In the genomic region with DNA sequence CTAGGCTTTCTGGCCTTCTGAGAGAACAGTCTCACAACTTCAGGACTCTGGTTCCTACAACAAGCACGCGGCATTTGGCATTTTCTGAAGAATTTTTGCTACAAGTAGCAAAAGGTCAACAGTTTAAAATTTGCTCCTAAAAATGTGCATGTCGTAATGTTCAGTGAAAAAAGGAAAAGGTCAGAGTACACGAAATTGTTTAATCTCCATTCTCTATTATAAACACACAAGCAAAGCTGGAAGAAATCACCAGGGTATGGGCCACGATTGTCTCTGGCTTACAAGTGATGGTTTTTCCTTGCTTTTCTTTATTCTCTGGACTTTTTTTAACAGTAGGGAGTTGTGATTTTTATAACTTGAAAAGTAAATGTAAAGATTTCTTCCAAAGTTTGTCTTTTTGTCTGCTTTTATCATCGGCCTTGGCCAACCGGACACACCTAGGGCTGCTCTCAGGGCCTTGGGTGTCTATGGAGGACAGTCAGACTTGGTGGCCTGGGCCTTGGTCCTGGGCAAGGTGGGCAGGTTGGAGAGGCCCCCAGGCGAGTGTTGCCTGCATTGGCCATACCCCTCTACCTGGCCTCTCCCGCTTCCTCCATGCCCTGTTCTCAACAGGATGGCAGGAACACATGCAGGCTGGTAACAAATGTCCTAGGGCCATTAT, we compare ENCODE assay signal across 10 cellular contexts. TPM values are rescaled to one million over a fixed set of nuclear protein-coding genes. Genes with fewer than 3 reads are reported as not detected.
DNase-seq lines count a peak whose midpoint lies in the region; ATAC-seq and TF ChIP-seq lines count a peak whose summit lies in the region.
"Had no signal": no experiment of that assay in that cellular context is flagged by ENCODE, and none has a peak within 500 bp of the region (broad histone marks: within the 10 kb centered on the region; RNA-seq: fewer than 3 reads in every experiment).

No MANE protein-coding gene starts in this region.

- POLR2A ChIA-PET in Caco-2 (lab: Charles Lee), result no interaction called here
- POLR2A ChIA-PET in activated naive CD8-positive, alpha-beta T cell treated with anti-CD3 and anti-CD28 coated beads, Interleukin-2, amount 10 ng/mL, durations not matched to agents 7 days and 5 days (lab: Charles Lee), result no interaction called here

- DNase-seq in Caco-2 (no peak), DMS114 treated with DMSO at 0.1 percent for 48 hours (lab: John Stamatoyannopoulos, UW; ENCODE audit: unreplicated experiment) (no peak)
- no peak for DNase-seq in activated naive CD8-positive, alpha-beta T cell treated with anti-CD3 and anti-CD28 coated beads, Interleukin-2, amount 10 ng/mL, durations not matched to agents 7 days and 5 days
- no peak for DNase-seq in activated effector memory CD4-positive, alpha-beta T cell treated with Interleukin-2 at 50 U/mL for 16 hours
- DNase-seq: dorsolateral prefrontal cortex, NCI-H1930 had no signal

- no peaks in the 10 kb centered on the region for H3K27me3 ChIP-seq in BLaER1
- no peaks in the 10 kb centered on the region for H3K27me3 ChIP-seq in Caco-2 (replicated peaks; ENCODE audit: control insufficient read depth, insufficient read depth, low read length)
- no peaks in the 10 kb centered on the region for H3K27me3 ChIP-seq in muscle layer of duodenum (ENCODE audit: low read depth, low read length)
- H3K27me3 ChIP-seq: dorsolateral prefrontal cortex had no signal

- H3K27ac ChIP-seq in BLaER1 (no peak overlapping the region), muscle layer of duodenum (ENCODE audit: low read length) (peak overlapping the region; percentile 37)

- no peaks in the 10 kb centered on the region for H3K36me3 ChIP-seq in BLaER1
- no peaks in the 10 kb centered on the region for H3K36me3 ChIP-seq in Caco-2 (ENCODE audit: control insufficient read depth, insufficient read depth, low read length)
- H3K36me3 ChIP-seq in muscle layer of duodenum (ENCODE audit: control insufficient read depth in 1 of 2, insufficient read depth in 2 of 2, low read length in 2 of 2), result no peaks in the 10 kb centered on the region

- no peak overlapping the region for H3K4me3 Mint-ChIP-seq in Caco-2 (ENCODE audit: unreplicated experiment)
- peak overlapping the region; percentile 17 for H3K4me3 Mint-ChIP-seq in activated naive CD8-positive, alpha-beta T cell treated with anti-CD3 and anti-CD28 coated beads, Interleukin-2, amount 10 ng/mL, durations not matched to agents 7 days and 5 days

- peak overlapping the region; percentile 60 for H3K4me2 ChIP-seq in BLaER1

- peaks cover 37% of the 10 kb centered on the region for H3K4me1 ChIP-seq in BLaER1
- H3K4me1 ChIP-seq in Caco-2, result peaks cover 74% of the 10 kb centered on the region
- H3K4me1 ChIP-seq in muscle layer of duodenum (ENCODE audit: control insufficient read depth in 1 of 2, insufficient read depth in 2 of 2, low read length in 2 of 2), result peaks cover 29 to 31% of the 10 kb centered on the region in 2 donors

- no TSS peak for BruUV-seq in Caco-2 (replicated peaks; lab: Mats Ljungman, UMichigan)

- H3K9me3 ChIP-seq in BLaER1 (no peaks in the 10 kb centered on the region), Caco-2 (no peaks in the 10 kb centered on the region), muscle layer of duodenum (ENCODE audit: control insufficient read depth in 1 of 2, low read length in 2 of 2) (no peaks in the 10 kb centered on the region)

- TF ChIP-seq CTCF in Caco-2 (IDR thresholded peaks at IDR 0.05; ENCODE audit: insufficient read depth in 1 of 2, low read depth in 1 of 2, low read length in 1 of 2, severe bottlenecking in 1 of 2, unreplicated experiment in 1 of 2), result no peak

- CTCF ChIA-PET in Caco-2 (lab: Charles Lee), result no interaction called here

- peak overlapping the region; percentile 64 for H3K27ac Mint-ChIP-seq in Caco-2 (ENCODE audit: unreplicated experiment)
- H3K27ac Mint-ChIP-seq in activated naive CD8-positive, alpha-beta T cell treated with anti-CD3 and anti-CD28 coated beads, Interleukin-2, amount 10 ng/mL, durations not matched to agents 7 days and 5 days, result no peak overlapping the region

- peaks cover 5% of the 10 kb centered on the region for H3K36me3 Mint-ChIP-seq in Caco-2 (ENCODE audit: insufficient read depth, unreplicated experiment)
- no peaks in the 10 kb centered on the region for H3K36me3 Mint-ChIP-seq in activated naive CD8-positive, alpha-beta T cell treated with anti-CD3 and anti-CD28 coated beads, Interleukin-2, amount 10 ng/mL, durations not matched to agents 7 days and 5 days

- H3K9me3 Mint-ChIP-seq in Caco-2 (ENCODE audit: unreplicated experiment), result no peaks in the 10 kb centered on the region
- no peaks in the 10 kb centered on the region for H3K9me3 Mint-ChIP-seq in activated naive CD8-positive, alpha-beta T cell treated with anti-CD3 and anti-CD28 coated beads, Interleukin-2, amount 10 ng/mL, durations not matched to agents 7 days and 5 days

- peaks cover 55% of the 10 kb centered on the region for H3K4me1 Mint-ChIP-seq in Caco-2 (ENCODE audit: low read depth, unreplicated experiment)
- peaks cover 12% of the 10 kb centered on the region for H3K4me1 Mint-ChIP-seq in activated naive CD8-positive, alpha-beta T cell treated with anti-CD3 and anti-CD28 coated beads, Interleukin-2, amount 10 ng/mL, durations not matched to agents 7 days and 5 days

- no peak for ATAC-seq in activated naive CD8-positive, alpha-beta T cell treated with anti-CD3 and anti-CD28 coated beads, Interleukin-2, amount 10 ng/mL, durations not matched to agents 7 days and 5 days (ENCODE audit: low read depth)
- no peak for ATAC-seq in GM21576 (IDR thresholded peaks at IDR 0.05; ENCODE audit: unreplicated experiment)
- no peak for ATAC-seq in GM19035 (IDR thresholded peaks at IDR 0.05; ENCODE audit: unreplicated experiment)

- intact Hi-C loops in Caco-2 (cut with micrococcal nuclease; ENCODE audit: unreplicated experiment), result no loop called here

- H3K9ac ChIP-seq in BLaER1, result no peak overlapping the region

- H3K4me3 ChIP-seq in BLaER1, result no peak overlapping the region
- no peak overlapping the region for H3K4me3 ChIP-seq in Caco-2 (ENCODE audit: low read depth, low read length)
- H3K4me3 ChIP-seq in muscle layer of duodenum (ENCODE audit: low read depth in 1 of 2, low read length in 2 of 2), result no peak overlapping the region
- H3K4me3 ChIP-seq: dorsolateral prefrontal cortex had no signal

- H4K20me1 ChIP-seq in BLaER1, result no peaks in the 10 kb centered on the region

- no peaks in the 10 kb centered on the region for H3K27me3 Mint-ChIP-seq in Caco-2 (ENCODE audit: insufficient read depth, unreplicated experiment)
- H3K27me3 Mint-ChIP-seq in activated naive CD8-positive, alpha-beta T cell treated with anti-CD3 and anti-CD28 coated beads, Interleukin-2, amount 10 ng/mL, durations not matched to agents 7 days and 5 days, result peaks cover 4% of the 10 kb centered on the region

RNA-seq across cellular contexts. Expression of a gene that starts 32.4 kb away (rescaled TPM):
- 32.8 and 35.0 TPM in 2 replicates for total RNA-seq in Caco-2 (2022)
- total RNA-seq in activated naive CD8-positive, alpha-beta T cell treated with anti-CD3 and anti-CD28 coated beads, Interleukin-2, amount 10 ng/mL, durations not matched to agents 7 days and 5 days, result 1 to 10 TPM; 3.8 to 6.9 TPM
